Comparison of ENCODE assay signal across 8 cellular contexts in the genomic region with DNA sequence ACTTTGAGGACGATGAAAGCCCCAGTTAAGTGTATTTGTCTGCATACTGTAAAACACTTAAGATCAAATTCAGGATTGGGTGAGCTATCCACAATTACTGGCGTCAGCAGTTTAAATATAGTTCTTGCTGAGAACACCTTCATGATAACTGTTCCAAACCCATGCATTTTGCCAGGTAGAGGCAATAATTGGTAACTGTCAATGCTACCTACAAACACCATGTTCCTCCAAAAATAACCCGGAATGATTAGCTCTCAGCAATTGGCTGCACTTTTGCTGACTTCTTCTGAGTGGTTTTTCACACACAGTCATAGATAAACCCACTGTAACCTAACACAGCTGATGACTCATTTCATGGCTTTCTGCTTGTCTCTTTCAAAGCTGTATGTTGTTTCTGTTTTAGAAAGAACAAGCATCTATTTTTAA.
A peak's percentile ranks its signal among the peaks of the same experiment; 100 is the strongest.
DNase-seq lines count a peak whose midpoint lies in the region; ATAC-seq, FAIRE-seq and TF ChIP-seq lines count a peak whose summit lies in the region.

No MANE protein-coding gene starts in this region.

- 5 to 10% (median 6%) methylated on average over 3 of the region's 3 CpGs for WGBS in ovary, 3 donors

- H3K4me1 Mint-ChIP-seq in Calu3 (ENCODE audit: low read depth, unreplicated experiment): peaks cover 18% of the 10 kb centered on the region

- no peaks in the 10 kb centered on the region for H3K36me3 Mint-ChIP-seq in Calu3 (ENCODE audit: insufficient read depth, unreplicated experiment)

- H3K4me1 ChIP-seq in ovary (ENCODE audit: insufficient read depth): no peaks in the 10 kb centered on the region

- intact Hi-C loops in Calu3 (cut with micrococcal nuclease; ENCODE audit: unreplicated experiment) (loop anchor here (10.0 kb wide), 1 partner anchor 141 kb away; no protein-coding TSS in a partner anchor), ovary (cut with DNase I) (no loop called here)

- CTCF ChIA-PET in Calu3 (lab: Charles Lee): interaction anchor here (0.6 kb wide), 1 partner anchor 150 kb away, joined by 3 read pairs; no protein-coding TSS in a partner anchor

- no peak for TF ChIP-seq POLR2A in ovary (IDR thresholded peaks at IDR 0.05)

- H3K9me3 Mint-ChIP-seq in Calu3 (ENCODE audit: low read depth, unreplicated experiment): peaks cover 10% of the 10 kb centered on the region

- no peaks in the 10 kb centered on the region for H3K27me3 Mint-ChIP-seq in Calu3 (ENCODE audit: unreplicated experiment)

- no peak for TF ChIP-seq EP300 in ovary (IDR thresholded peaks at IDR 0.05)

- no peaks in the 10 kb centered on the region for H3K36me3 ChIP-seq in ovary

- H3K27me3 ChIP-seq in ovary: no peaks in the 10 kb centered on the region

- H3K27ac ChIP-seq in ovary: no peak overlapping the region

- peak; percentile 100 for ATAC-seq in GM19351 (IDR thresholded peaks at IDR 0.05; ENCODE audit: unreplicated experiment)
- peak; percentile 99 for ATAC-seq in HG03175 (IDR thresholded peaks at IDR 0.05; ENCODE audit: unreplicated experiment)
- peak; percentile 100 for ATAC-seq in SK-N-SH treated with all-trans-retinoic acid at 6 μM for 48 hours

- no peak overlapping the region for H3K4me3 Mint-ChIP-seq in Calu3 (ENCODE audit: low read depth, unreplicated experiment)

- H3K27ac Mint-ChIP-seq in Calu3 (ENCODE audit: unreplicated experiment): no peak overlapping the region

- TF ChIP-seq CTCF in Calu3 (IDR thresholded peaks at IDR 0.05; ENCODE audit: unreplicated experiment) (no peak), D721Med (IDR thresholded peaks at IDR 0.05; ENCODE audit: insufficient read depth, missing control alignments) (no peak), ovary (IDR thresholded peaks at IDR 0.05) (no peak)

- DNase-seq in Calu3 (peak; percentile 0), D721Med (ENCODE audit: insufficient read length, low spot score) (no peak), ovary (no peak), T1000 (lab: John Stamatoyannopoulos, UW) (no peak)

- peak; percentile 99 for FAIRE-seq in islet of Langerhans (lab: Jason Lieb, UNC)
- no peak for FAIRE-seq in D721Med (lab: Jason Lieb, UNC)

- H3K4me3 ChIP-seq in ovary: no peak overlapping the region

- no peaks in the 10 kb centered on the region for H3K9me3 ChIP-seq in ovary

- no TSS peak for BruUV-seq in Calu3 (replicated peaks; lab: Mats Ljungman, UMichigan)

TF ChIP-seq in SK-N-SH treated with all-trans-retinoic acid at 6 μM for 48 hours, 23 proteins besides CTCF, POLR2A, EP300 and RAD21:
- TF ChIP-seq RARB (CRISPR knock-in tag; IDR thresholded peaks at IDR 0.05) (peak; percentile 15; the same call in 1 of the 2 replicates), CSDC2 (CRISPR knock-in tag; IDR thresholded peaks at IDR 0.05) (no peak)
